Comparison of ENCODE assay signal across 11 cellular contexts in genomic region chr1:214658785-214659184, GRCh38. TPM values are rescaled to one million over a fixed set of nuclear protein-coding genes. Genes with fewer than 3 reads are reported as not detected.
DNase-seq lines count a peak whose midpoint lies in the region; ATAC-seq and TF ChIP-seq lines count a peak whose summit lies in the region.
"Had no signal": no experiment of that assay in that cellular context is flagged by ENCODE, and none has a peak within 500 bp of the region (broad histone marks: within the 10 kb centered on the region; RNA-seq: fewer than 3 reads in every experiment).

No MANE protein-coding gene starts in this region.

- no peaks in the 10 kb centered on the region for H3K9me3 ChIP-seq in trophoblast cell (ENCODE audit: insufficient read depth, low read depth, low read length)
- H3K9me3 ChIP-seq: tibial nerve had no signal

- H3K27ac ChIP-seq in trophoblast cell (ENCODE audit: low read depth, low read length): no peak overlapping the region
- H3K27ac ChIP-seq: tibial nerve had no signal

- no peak overlapping the region for H2BK12ac ChIP-seq in trophoblast cell (ENCODE audit: low read length)

- no peaks in the 10 kb centered on the region for H3K27me3 ChIP-seq in trophoblast cell (ENCODE audit: insufficient read depth, low read length)
- H3K27me3 ChIP-seq: tibial nerve had no signal

- DNase-seq in GM10266 (ENCODE audit: extremely low spot score) (no peak), NCI-H510A treated with DMSO at 0.1 percent for 48 hours (lab: John Stamatoyannopoulos, UW) (peak; percentile 2), epithelial cell of proximal tubule (ENCODE audit: low read depth) (no peak), trophoblast cell (peak; percentile 22 to 64), NCI-H146 treated with DMSO at 0.1 percent for 48 hours (lab: John Stamatoyannopoulos, UW; ENCODE audit: unreplicated experiment) (no peak)
- no peak for DNase-seq in activated CD4-positive, alpha-beta memory T cell treated with anti-CD3 and anti-CD28 coated beads for 36 hours
- DNase-seq: Right ventricle myocardium superior had no signal

- H3K4me3 ChIP-seq in epithelial cell of proximal tubule (ENCODE audit: low read depth, low read length) (no peak overlapping the region), trophoblast cell (ENCODE audit: low read depth, low read length) (no peak overlapping the region)
- H3K4me3 ChIP-seq: tibial nerve had no signal

- no peak overlapping the region for H4K91ac ChIP-seq in trophoblast cell (ENCODE audit: low read depth, low read length)

- CTCF ChIA-PET in activated CD4-positive, alpha-beta memory T cell treated with anti-CD3 and anti-CD28 coated beads for 36 hours (lab: Charles Lee): no interaction called here

- no peak overlapping the region for H4K8ac ChIP-seq in trophoblast cell (ENCODE audit: low read depth, low read length)

- intact Hi-C loops in activated CD4-positive, alpha-beta memory T cell treated with anti-CD3 and anti-CD28 coated beads for 36 hours (cut with micrococcal nuclease): no loop called here

- H3K27me3 Mint-ChIP-seq in activated CD4-positive, alpha-beta memory T cell treated with anti-CD3 and anti-CD28 coated beads for 36 hours: no peaks in the 10 kb centered on the region
- H3K27me3 Mint-ChIP-seq: activated T-helper 17 cell treated with anti-CD3 and anti-CD28 coated beads, Interleukin-2, amount 50 U/mL, for 72 hours had no signal

- H2BK120ac ChIP-seq in trophoblast cell (ENCODE audit: insufficient read depth, low read length, poor library complexity): no peak overlapping the region

- POLR2A ChIA-PET in activated CD4-positive, alpha-beta memory T cell treated with anti-CD3 and anti-CD28 coated beads for 36 hours (lab: Charles Lee): no interaction called here

- ATAC-seq in HG03175 (IDR thresholded peaks at IDR 0.05; ENCODE audit: unreplicated experiment) (no peak), HG03354 (IDR thresholded peaks at IDR 0.05; ENCODE audit: poor library complexity, severe bottlenecking, unreplicated experiment) (no peak)
- ATAC-seq: activated T-helper 17 cell treated with anti-CD3 and anti-CD28 coated beads, Interleukin-2, amount 50 U/mL, for 72 hours had no signal

- H3K4me2 ChIP-seq in trophoblast cell (ENCODE audit: low read length): no peak overlapping the region

- no peak overlapping the region for H3K27ac Mint-ChIP-seq in activated CD4-positive, alpha-beta memory T cell treated with anti-CD3 and anti-CD28 coated beads for 36 hours
- H3K27ac Mint-ChIP-seq: activated T-helper 17 cell treated with anti-CD3 and anti-CD28 coated beads, Interleukin-2, amount 50 U/mL, for 72 hours had no signal

- no peaks in the 10 kb centered on the region for H3K9me3 Mint-ChIP-seq in activated CD4-positive, alpha-beta memory T cell treated with anti-CD3 and anti-CD28 coated beads for 36 hours
- H3K9me3 Mint-ChIP-seq: activated T-helper 17 cell treated with anti-CD3 and anti-CD28 coated beads, Interleukin-2, amount 50 U/mL, for 72 hours had no signal

- peaks cover 12 to 37% of the 10 kb centered on the region in 2 experiments for H3K36me3 ChIP-seq in trophoblast cell (ENCODE audit: control insufficient read depth in 1 of 2, insufficient read depth in 2 of 2, low read length in 2 of 2)
- H3K36me3 ChIP-seq: tibial nerve had no signal

- no peak overlapping the region for H2BK5ac ChIP-seq in trophoblast cell (ENCODE audit: low read depth, low read length, poor library complexity)

- no peak overlapping the region for H3K4ac ChIP-seq in trophoblast cell (ENCODE audit: low read depth, low read length)

- no peak overlapping the region for H3K14ac ChIP-seq in trophoblast cell (ENCODE audit: low read length)

- TF ChIP-seq CTCF in GM10266 (IDR thresholded peaks at IDR 0.05; ENCODE audit: control insufficient read depth, insufficient read depth, low read depth, missing control alignments): peak; percentile 9
- peak; percentile 63 for TF ChIP-seq CTCF in epithelial cell of proximal tubule (conservative IDR thresholded peaks at IDR 0.05; ENCODE audit: low read depth, low read length)

- WGBS in trophoblast cell (ENCODE audit: extremely low coverage, insufficient coverage, insufficient read length): no CpG with 5 or more reads among the region's 9 CpGs

- H3K18ac ChIP-seq in trophoblast cell (ENCODE audit: low read length): no peak overlapping the region

- H2AK5ac ChIP-seq in trophoblast cell (ENCODE audit: low read length): no peak overlapping the region

- H3K36me3 Mint-ChIP-seq in activated CD4-positive, alpha-beta memory T cell treated with anti-CD3 and anti-CD28 coated beads for 36 hours: peaks cover 58% of the 10 kb centered on the region

- H3K79me1 ChIP-seq in trophoblast cell (ENCODE audit: low read length): no peaks in the 10 kb centered on the region

- no peak overlapping the region for H3K23ac ChIP-seq in trophoblast cell (ENCODE audit: low read length)

- no peak overlapping the region for H3K4me3 Mint-ChIP-seq in activated CD4-positive, alpha-beta memory T cell treated with anti-CD3 and anti-CD28 coated beads for 36 hours
- H3K4me3 Mint-ChIP-seq: activated T-helper 17 cell treated with anti-CD3 and anti-CD28 coated beads, Interleukin-2, amount 50 U/mL, for 72 hours had no signal

- H3K4me1 ChIP-seq in trophoblast cell (ENCODE audit: control insufficient read depth in 1 of 2, insufficient read depth in 2 of 2, low read length in 2 of 2): no peaks in the 10 kb centered on the region

- H3K9ac ChIP-seq in trophoblast cell (ENCODE audit: low read length): no peak overlapping the region

- no peaks in the 10 kb centered on the region for H3K79me2 ChIP-seq in trophoblast cell (ENCODE audit: control insufficient read depth, insufficient read depth, low read length, poor library complexity)

- no peak overlapping the region for H2AFZ ChIP-seq in trophoblast cell (ENCODE audit: insufficient read depth, low read length, poor library complexity)

- H4K12ac ChIP-seq in trophoblast cell (ENCODE audit: low read depth, low read length): no peak overlapping the region

- H3K4me1 Mint-ChIP-seq in activated CD4-positive, alpha-beta memory T cell treated with anti-CD3 and anti-CD28 coated beads for 36 hours (ENCODE audit: low read depth): no peaks in the 10 kb centered on the region
- H3K4me1 Mint-ChIP-seq: activated T-helper 17 cell treated with anti-CD3 and anti-CD28 coated beads, Interleukin-2, amount 50 U/mL, for 72 hours had no signal

RNA-seq across cellular contexts. Expression of gene CENPF, which starts 55.8 kb away (rescaled TPM):
- 67.0 and 80.5 TPM in 2 replicates for total RNA-seq in epithelial cell of proximal tubule
- 38.9 and 49.2 TPM in 2 replicates for polyA plus RNA-seq in trophoblast cell (2013)
- total RNA-seq in activated CD4-positive, alpha-beta memory T cell treated with anti-CD3 and anti-CD28 coated beads for 36 hours: 10 to 100 TPM; 92.4 to 97.3 TPM

Comparison
In these comparisons a context has a peak if more than half of its experiments do, and no peak if none do; other contexts are left out.
1. DNase-seq: peak in NCI-H510A treated with DMSO at 0.1 percent for 48 hours (single experiment) and trophoblast cell (2 of 2); none in GM10266 (single experiment), epithelial cell of proximal tubule (single experiment), NCI-H146 treated with DMSO at 0.1 percent for 48 hours (single experiment) and activated CD4-positive, alpha-beta memory T cell treated with anti-CD3 and anti-CD28 coated beads for 36 hours (single experiment).